Comparison of ENCODE assay signal across 22 cellular contexts in the genomic region with DNA sequence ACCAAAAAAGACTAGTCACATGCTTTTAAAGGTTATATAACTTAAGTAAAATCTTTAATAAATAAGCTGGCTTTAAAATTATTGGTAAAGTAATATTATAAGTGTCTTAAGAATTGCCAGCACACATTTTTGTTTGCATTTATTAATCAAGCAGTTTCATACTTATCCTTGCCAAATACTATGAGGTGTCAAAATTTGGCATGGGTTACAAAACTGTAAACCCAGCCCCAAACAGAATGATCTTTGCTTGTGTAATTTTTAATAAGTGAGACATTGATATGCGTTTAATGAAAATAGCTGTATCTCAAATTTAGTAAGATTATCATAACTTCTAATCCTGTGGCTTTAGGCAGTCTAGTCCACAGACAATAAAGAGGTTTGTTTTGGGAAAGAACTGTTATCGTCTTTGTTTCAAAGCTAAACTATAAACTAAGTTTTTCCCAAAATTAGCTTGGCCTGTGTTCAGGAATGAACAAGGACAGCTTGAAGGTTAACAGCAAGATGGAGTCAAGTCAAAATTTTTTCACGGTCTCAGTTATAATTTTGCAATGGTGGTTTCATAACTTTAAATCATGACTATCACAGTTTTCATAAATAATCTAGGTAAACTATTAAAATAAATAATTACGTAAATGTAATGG.
A peak's percentile ranks its signal among the peaks of the same experiment; 100 is the strongest.
DNase-seq lines count a peak whose midpoint lies in the region; FAIRE-seq and TF ChIP-seq lines count a peak whose summit lies in the region.
"Had no signal": no experiment of that assay in that cellular context is flagged by ENCODE, and none has a peak within 500 bp of the region (broad histone marks: within the 10 kb centered on the region; RNA-seq: fewer than 3 reads in every experiment).

No MANE protein-coding gene starts in this region.

- H3K4me3 ChIP-seq in kidney (ENCODE audit: low read length in 2 of 2), result no peak overlapping the region
- H3K4me3 ChIP-seq: BLaER1 had no signal

- no peak overlapping the region for H3K27ac ChIP-seq in kidney (ENCODE audit: low read depth in 2 of 2, low read length in 2 of 2)
- H3K27ac ChIP-seq: BLaER1 had no signal

- H3K9ac ChIP-seq in kidney (ENCODE audit: low read length in 2 of 2), result no peak overlapping the region
- H3K9ac ChIP-seq: BLaER1 had no signal

- DNase-seq in RCC 7860 (ENCODE audit: low spot score) (no peak), kidney (no peak), NCI-H226 (no peak), NCI-H1048 (lab: John Stamatoyannopoulos, UW) (no peak), SKM-1 (lab: John Stamatoyannopoulos, UW; ENCODE audit: unreplicated experiment) (no peak)
- DNase-seq in activated CD4-positive, alpha-beta T cell treated with anti-CD3 and anti-CD28 coated beads for 4 hours, result no peak
- DNase-seq: CD4-positive, CD25-positive, alpha-beta regulatory T cell; DMS153; HCEC 1CT; IMR-90; KG1; NCI-H1092; NCI-H1436; NCI-H187 treated with DMSO at 0.1 percent for 48 hours; NCI-H2107; NCI-H446; NCI-H524 treated with DMSO at 0.1 percent for 48 hours; NCI-H774 had no signal

- FAIRE-seq in A204.1 (lab: Jason Lieb, UNC), result peak; percentile 58
- peak; percentile 33 for FAIRE-seq in RCC 7860 (lab: Jason Lieb, UNC)
- peak; percentile 75 for FAIRE-seq in colon (lab: Jason Lieb, UNC)
- peak; percentile 69 for FAIRE-seq in kidney (lab: Jason Lieb, UNC)
- FAIRE-seq: H1 had no signal

- intact Hi-C loops in kidney (cut with DNase I), result no loop called here

- no peaks in the 10 kb centered on the region for H3K9me3 ChIP-seq in kidney (ENCODE audit: control insufficient read depth in 1 of 2, low read length in 2 of 2)
- H3K9me3 ChIP-seq: BLaER1 had no signal

- no peaks in the 10 kb centered on the region for H3K36me3 ChIP-seq in kidney (ENCODE audit: control insufficient read depth in 1 of 2, insufficient read depth in 2 of 2, low read length in 2 of 2)
- H3K36me3 ChIP-seq: BLaER1 had no signal

- H3K4me1 ChIP-seq in kidney (ENCODE audit: control insufficient read depth in 1 of 2, insufficient read depth in 1 of 2, low read depth in 1 of 2, low read length in 2 of 2), result no peaks in the 10 kb centered on the region
- H3K4me1 ChIP-seq: BLaER1 had no signal

- TF ChIP-seq CTCF in kidney (IDR thresholded peaks at IDR 0.05; ENCODE audit: borderline replicate concordance, extremely low read depth, insufficient read depth), result no peak
